In the genomic region with DNA sequence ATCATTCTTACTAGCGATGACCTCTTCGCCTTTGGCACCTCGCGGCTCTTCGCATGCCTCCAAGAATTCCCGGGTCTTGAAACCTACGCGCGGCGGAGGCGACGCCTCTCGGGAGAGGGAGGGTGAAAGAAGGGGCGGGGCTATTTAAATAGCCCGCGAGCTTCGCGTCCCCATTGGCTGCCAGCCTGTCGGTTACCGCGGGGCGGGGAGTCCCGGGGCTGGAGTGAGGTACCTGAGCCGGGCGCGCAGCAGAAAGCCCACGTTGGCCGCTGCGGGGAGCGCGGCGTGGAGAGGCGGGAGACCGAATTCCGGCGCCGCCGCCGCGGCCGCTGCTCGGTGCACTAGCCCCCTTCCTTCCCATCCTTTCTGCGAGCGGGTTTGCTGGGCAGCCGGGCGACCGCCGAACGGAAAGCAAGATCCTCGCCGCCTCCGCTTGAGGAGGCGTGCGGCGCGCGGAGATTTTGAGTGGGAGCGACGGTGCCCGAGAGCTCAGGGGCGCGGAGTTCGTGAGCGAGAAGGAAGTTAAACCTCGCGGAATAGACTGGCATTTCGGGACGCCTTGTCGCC, we compare ENCODE assay signal across 8 cellular contexts. TPM values are rescaled to one million over a fixed set of nuclear protein-coding genes. Genes with fewer than 3 reads are reported as not detected.
DNase-seq lines count a peak whose midpoint lies in the region; ATAC-seq and TF ChIP-seq lines count a peak whose summit lies in the region.

Gene BMP6, plus strand, starts transcription at position 251 of the 567 bp plus-strand sequence. CDS start 857 bp downstream, outside the sequence.

- ATAC-seq in GM21390 (IDR thresholded peaks at IDR 0.05; ENCODE audit: unreplicated experiment) = peak; percentile 66
- peak; percentile 85 to 91 for ATAC-seq in natural killer cell treated with Interleukin-12 subunit alpha and Interleukin-12 subunit beta and Interleukin-15 and Interleukin-18, amount 100 ng/mL, for 72 hours

- H3K36me3 Mint-ChIP-seq in natural killer cell treated with Interleukin-12 subunit alpha and Interleukin-12 subunit beta and Interleukin-15 and Interleukin-18, amount 100 ng/mL, for 72 hours = no peaks in the 10 kb centered on the region

- TF ChIP-seq CTCF in foreskin fibroblast (IDR thresholded peaks at IDR 0.05; ENCODE audit: low read depth, low read length) = no peak

- peak within 1 kb of the TSS; percentile 48 to 58 for H3K4me3 ChIP-seq in foreskin fibroblast (ENCODE audit: low read depth in 1 of 2, low read length in 2 of 2)

- no peaks in the 10 kb centered on the region for H3K9me3 Mint-ChIP-seq in natural killer cell treated with Interleukin-12 subunit alpha and Interleukin-12 subunit beta and Interleukin-15 and Interleukin-18, amount 100 ng/mL, for 72 hours

- peak; percentile 98 for DNase-seq in D341Med (ENCODE audit: low spot score)
- peak; percentile 55 for DNase-seq in HT-29 (ENCODE audit: low spot score)
- peak; percentile 43 for DNase-seq in NOMO-1 treated with dmso at 0.1 percent for 144 hours (lab: John Stamatoyannopoulos, UW; ENCODE audit: unreplicated experiment)
- DNase-seq in activated T-helper 1 cell treated with Interleukin-2 at 50 U/mL for 16 hours (ENCODE audit: low read depth) = peak; percentile 13
- DNase-seq in foreskin fibroblast = peak; percentile 77 to 93
- peak; percentile 68 for DNase-seq in natural killer cell treated with Interleukin-12 subunit alpha and Interleukin-12 subunit beta and Interleukin-15 and Interleukin-18, amount 100 ng/mL, for 72 hours (ENCODE audit: low spot score)
- DNase-seq in substantia nigra (lab: John Stamatoyannopoulos, UW) = peak in 46 of 49 donors; percentile 5 to 86 (median 51)

- peak within 1 kb of the TSS; percentile 75 for H3K4me3 Mint-ChIP-seq in natural killer cell treated with Interleukin-12 subunit alpha and Interleukin-12 subunit beta and Interleukin-15 and Interleukin-18, amount 100 ng/mL, for 72 hours

- H3K27ac ChIP-seq in substantia nigra (ENCODE audit: low read depth, low read length, poor library complexity, severe bottlenecking) = no peak within 1 kb of the TSS

- peaks cover 39 to 49% of the 10 kb centered on the region in 2 donors for H3K27me3 Mint-ChIP-seq in natural killer cell treated with Interleukin-12 subunit alpha and Interleukin-12 subunit beta and Interleukin-15 and Interleukin-18, amount 100 ng/mL, for 72 hours

- H3K4me1 Mint-ChIP-seq in natural killer cell treated with Interleukin-12 subunit alpha and Interleukin-12 subunit beta and Interleukin-15 and Interleukin-18, amount 100 ng/mL, for 72 hours (ENCODE audit: low read depth in 2 of 2) = peaks cover 0 to 4% of the 10 kb centered on the region in 2 donors

- no peak within 1 kb of the TSS for H3K27ac Mint-ChIP-seq in natural killer cell treated with Interleukin-12 subunit alpha and Interleukin-12 subunit beta and Interleukin-15 and Interleukin-18, amount 100 ng/mL, for 72 hours

RNA-seq across cellular contexts. Expression of gene BMP6, which starts in this region (rescaled TPM):
- not detected in 2 replicates for total RNA-seq in HT-29 (2014; rRNA removed; shearing (Covaris generic))
- not detected for total RNA-seq in natural killer cell treated with Interleukin-12 subunit alpha and Interleukin-12 subunit beta and Interleukin-15 and Interleukin-18, amount 100 ng/mL, for 72 hours

Comparison
In these comparisons a context has a peak if more than half of its experiments do, and no peak if none do; other contexts are left out.
1. Peak in DNase-seq in HT-29; RNA of the gene not detected or under 1 TPM.
2. Peak in DNase-seq and ATAC-seq in natural killer cell treated with Interleukin-12 subunit alpha and Interleukin-12 subunit beta and Interleukin-15 and Interleukin-18, amount 100 ng/mL, for 72 hours; RNA of the gene not detected or under 1 TPM.
3. DNase-seq: peak in every context shown above with its lines; median percentile 98 in D341Med; 85 in foreskin fibroblast; 68 in natural killer cell treated with Interleukin-12 subunit alpha and Interleukin-12 subunit beta and Interleukin-15 and Interleukin-18, amount 100 ng/mL, for 72 hours; 55 in HT-29; 51 in substantia nigra; 43 in NOMO-1 treated with dmso at 0.1 percent for 144 hours; 13 in activated T-helper 1 cell treated with Interleukin-2 at 50 U/mL for 16 hours.